In genomic region chr2:9143264-9143815, GRCh38 we compare ENCODE assay signal across 1 cellular context.
TF ChIP-seq lines count a peak whose summit lies in the region.

No MANE protein-coding gene starts in this region.

TF ChIP-seq in SK-N-SH, 30 proteins besides CTCF, POLR2A, EP300 and RAD21 (continued from another document):
- no peak for TF ChIP-seq USF1 (IDR thresholded peaks at IDR 0.05; ENCODE audit: borderline replicate concordance, low read depth)
